Comparison of ENCODE assay signal across 20 cellular contexts in genomic region chr6:148650941-148651540, GRCh38.
"Had no signal": no experiment of that assay in that cellular context is flagged by ENCODE, and none has a peak within 500 bp of the region (broad histone marks: within the 10 kb centered on the region; RNA-seq: fewer than 3 reads in every experiment).

No MANE protein-coding gene starts in this region.

- H3K4me1 ChIP-seq: foreskin keratinocyte, neural progenitor cell, prostate gland, vagina had no signal

- H3K9ac ChIP-seq: neural progenitor cell had no signal

- H3K27me3 ChIP-seq: foreskin keratinocyte, gastroesophageal sphincter, heart left ventricle, neural progenitor cell, spleen, vagina had no signal

- H3K9me3 ChIP-seq: gastroesophageal sphincter, prostate gland, vagina had no signal

- ATAC-seq: effector memory CD8-positive, alpha-beta T cell; foreskin keratinocyte; gastroesophageal sphincter; heart left ventricle; left colon; right cardiac atrium; stimulated activated memory B cell treated with anti-CD40 and anti-IgM and Interleukin-4, amounts not matched to agents 10 μg/mL and 1 μg/mL and 100 μg/mL, for 72 hours had no signal

- H3K27ac ChIP-seq: coronary artery, foreskin keratinocyte, gastroesophageal sphincter, heart left ventricle, neural progenitor cell, prostate gland, skin epidermis, spleen, vagina had no signal

- DNase-seq: effector memory CD8-positive, alpha-beta T cell; foreskin keratinocyte; hippocampal formation; left colon; naive B cell; right cardiac atrium; spleen; stimulated activated CD4-positive, alpha-beta T cell treated with anti-CD3 and anti-CD28 coated beads, Interleukin-4, amount 100 ng/mL, for 4 hours; trophoblast cell had no signal

- H3K4me3 ChIP-seq: coronary artery, gastroesophageal sphincter, heart left ventricle, lung, neural progenitor cell, prostate gland, skin epidermis, spleen, vagina had no signal

- H3K36me3 ChIP-seq: gastroesophageal sphincter, heart left ventricle, prostate gland, spleen, vagina had no signal

- H2AFZ ChIP-seq: neural progenitor cell had no signal

- H3K4me2 ChIP-seq: neural progenitor cell had no signal

- FAIRE-seq: endometrium, islet of Langerhans had no signal
